In genomic region chr16:19691161-19691850, GRCh38 we compare ENCODE assay signal across 9 cellular contexts. TPM values are rescaled to one million over a fixed set of nuclear protein-coding genes. Genes with fewer than 3 reads are reported as not detected.
DNase-seq lines count a peak whose midpoint lies in the region; ATAC-seq lines count a peak whose summit lies in the region.
"Had no signal": no experiment of that assay in that cellular context is flagged by ENCODE, and none has a peak within 500 bp of the region (broad histone marks: within the 10 kb centered on the region; RNA-seq: fewer than 3 reads in every experiment).

No MANE protein-coding gene starts in this region.

- DNase-seq in Ammon's horn (ENCODE audit: low spot score) (peak; percentile 81), M059J (ENCODE audit: low read depth) (peak; percentile 43), dermis blood vessel endothelial cell (peak; percentile 45), midbrain (lab: John Stamatoyannopoulos, UW) (peak; percentile 64), T-helper 2 cell (no peak), NCI-H2029 treated with DMSO at 0.1 percent for 48 hours (lab: John Stamatoyannopoulos, UW) (no peak), NCI-H2081 treated with DMSO at 0.1 percent for 48 hours (lab: John Stamatoyannopoulos, UW) (no peak)
- DNase-seq: activated naive CD4-positive, alpha-beta T cell treated with anti-CD3 and anti-CD28 coated beads, Interleukin-2, amount 50 U/mL, for 16 hours had no signal

- no peak for ATAC-seq in GM18868 (IDR thresholded peaks at IDR 0.05; ENCODE audit: unreplicated experiment)

RNA-seq across cellular contexts. Expression of gene KNOP1, which starts 26.7 kb away (rescaled TPM):
- 10.3 and 13.6 TPM in 2 replicates for total RNA-seq in M059J (2014; rRNA removed; shearing (Covaris generic))
- 15.8 and 16.3 TPM in 2 replicates for total RNA-seq in dermis blood vessel endothelial cell

RNA-seq across cellular contexts. Expression of gene IQCK, which starts 26.8 kb away (rescaled TPM):
- total RNA-seq in M059J (2014; rRNA removed; shearing (Covaris generic)): 6.9 and 9.7 TPM in 2 replicates
- total RNA-seq in dermis blood vessel endothelial cell: 10.5 and 16.7 TPM in 2 replicates

Comparison
In these comparisons a context has a peak if more than half of its experiments do, and no peak if none do; other contexts are left out.
1. DNase-seq: peak in Ammon's horn (single experiment), M059J (single experiment), dermis blood vessel endothelial cell (single experiment) and midbrain (single experiment); none in T-helper 2 cell (0 of 5), NCI-H2029 treated with DMSO at 0.1 percent for 48 hours (single experiment) and NCI-H2081 treated with DMSO at 0.1 percent for 48 hours (single experiment).